In genomic region chr20:59074456-59074855, GRCh38 we compare ENCODE assay signal across 1 cellular context.
TF ChIP-seq lines count a peak whose summit lies in the region.

No MANE protein-coding gene starts in this region.

TF ChIP-seq in GM12878, 131 proteins besides CTCF, POLR2A, EP300 and RAD21:
- TF ChIP-seq BCL11A (IDR thresholded peaks at IDR 0.05; ENCODE audit: low read depth, low read length) (peak; percentile 87), NRF1 (conservative IDR thresholded peaks at IDR 0.05; ENCODE audit: low read depth, low read length) (no peak), RCOR1 (conservative IDR thresholded peaks at IDR 0.05; ENCODE audit: low read depth, low read length) (no peak), IKZF2 (IDR thresholded peaks at IDR 0.05) (peak in 1 of 2 experiments; percentile 44; a peak in 1 of 4 replicates), USF2 (IDR thresholded peaks at IDR 0.05; ENCODE audit: borderline replicate concordance, low read depth, low read length) (no peak), BCL3 (IDR thresholded peaks at IDR 0.05; ENCODE audit: borderline replicate concordance, insufficient read depth, low read depth, low read length, poor library complexity, severe bottlenecking) (peak; percentile 67), PKNOX1 (IDR thresholded peaks at IDR 0.05) (peak; percentile 56), BHLHE40 (IDR thresholded peaks at IDR 0.05; ENCODE audit: borderline replicate concordance in 1 of 2, low read depth in 2 of 2, low read length in 1 of 2) (no peak), EED (IDR thresholded peaks at IDR 0.05; ENCODE audit: low read depth) (peak; percentile 56), ZNF207 (IDR thresholded peaks at IDR 0.05; ENCODE audit: borderline replicate concordance) (no peak), ZNF274 (IDR thresholded peaks at IDR 0.05; ENCODE audit: insufficient read depth, insufficient read length) (no peak), KAT2A (conservative IDR thresholded peaks at IDR 0.05; ENCODE audit: control insufficient read depth, low read depth, low read length) (no peak), MTA2 (IDR thresholded peaks at IDR 0.05; ENCODE audit: low read depth) (peak; percentile 67), SPI1 (IDR thresholded peaks at IDR 0.05; ENCODE audit: borderline replicate concordance, insufficient read depth, low read depth, low read length) (no peak), BCLAF1 (IDR thresholded peaks at IDR 0.05) (no peak), JUNB (IDR thresholded peaks at IDR 0.05) (peak; percentile 95), IRF4 (IDR thresholded peaks at IDR 0.05; ENCODE audit: low read depth, low read length) (peak; percentile 73; the same call in 1 of the 2 replicates), TBL1XR1 (IDR thresholded peaks at IDR 0.05; ENCODE audit: low read depth, low read length) (no peak), ETV6 (conservative IDR thresholded peaks at IDR 0.05 in 1 of 2, IDR thresholded peaks at IDR 0.05 in 1 of 2; ENCODE audit: borderline replicate concordance in 1 of 2, low read depth in 1 of 2) (peak in 1 of 2 experiments; percentile 21; a peak in 1 of 4 replicates), RUNX3 (IDR thresholded peaks at IDR 0.05; ENCODE audit: low read length) (peak; percentile 91), CUX1 (IDR thresholded peaks at IDR 0.05; ENCODE audit: insufficient replicate concordance, low read depth, low read length) (no peak), NFIC (IDR thresholded peaks at IDR 0.05; ENCODE audit: low read depth, low read length) (peak; percentile 67; the same call in 1 of the 2 replicates), WRNIP1 (IDR thresholded peaks at IDR 0.05; ENCODE audit: borderline replicate concordance, low read depth, low read length) (no peak), YBX1 (IDR thresholded peaks at IDR 0.05) (no peak)
- TF ChIP-seq, protein P1, sequence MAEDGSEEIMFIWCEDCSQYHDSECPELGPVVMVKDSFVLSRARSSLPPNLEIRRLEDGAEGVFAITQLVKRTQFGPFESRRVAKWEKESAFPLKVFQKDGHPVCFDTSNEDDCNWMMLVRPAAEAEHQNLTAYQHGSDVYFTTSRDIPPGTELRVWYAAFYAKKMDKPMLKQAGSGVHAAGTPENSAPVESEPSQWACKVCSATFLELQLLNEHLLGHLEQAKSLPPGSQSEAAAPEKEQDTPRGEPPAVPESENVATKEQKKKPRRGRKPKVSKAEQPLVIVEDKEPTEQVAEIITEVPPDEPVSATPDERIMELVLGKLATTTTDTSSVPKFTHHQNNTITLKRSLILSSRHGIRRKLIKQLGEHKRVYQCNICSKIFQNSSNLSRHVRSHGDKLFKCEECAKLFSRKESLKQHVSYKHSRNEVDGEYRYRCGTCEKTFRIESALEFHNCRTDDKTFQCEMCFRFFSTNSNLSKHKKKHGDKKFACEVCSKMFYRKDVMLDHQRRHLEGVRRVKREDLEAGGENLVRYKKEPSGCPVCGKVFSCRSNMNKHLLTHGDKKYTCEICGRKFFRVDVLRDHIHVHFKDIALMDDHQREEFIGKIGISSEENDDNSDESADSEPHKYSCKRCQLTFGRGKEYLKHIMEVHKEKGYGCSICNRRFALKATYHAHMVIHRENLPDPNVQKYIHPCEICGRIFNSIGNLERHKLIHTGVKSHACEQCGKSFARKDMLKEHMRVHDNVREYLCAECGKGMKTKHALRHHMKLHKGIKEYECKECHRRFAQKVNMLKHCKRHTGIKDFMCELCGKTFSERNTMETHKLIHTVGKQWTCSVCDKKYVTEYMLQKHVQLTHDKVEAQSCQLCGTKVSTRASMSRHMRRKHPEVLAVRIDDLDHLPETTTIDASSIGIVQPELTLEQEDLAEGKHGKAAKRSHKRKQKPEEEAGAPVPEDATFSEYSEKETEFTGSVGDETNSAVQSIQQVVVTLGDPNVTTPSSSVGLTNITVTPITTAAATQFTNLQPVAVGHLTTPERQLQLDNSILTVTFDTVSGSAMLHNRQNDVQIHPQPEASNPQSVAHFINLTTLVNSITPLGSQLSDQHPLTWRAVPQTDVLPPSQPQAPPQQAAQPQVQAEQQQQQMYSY (CRISPR knock-in tag; IDR thresholded peaks at IDR 0.05): no peak
- TF ChIP-seq, protein P2, sequence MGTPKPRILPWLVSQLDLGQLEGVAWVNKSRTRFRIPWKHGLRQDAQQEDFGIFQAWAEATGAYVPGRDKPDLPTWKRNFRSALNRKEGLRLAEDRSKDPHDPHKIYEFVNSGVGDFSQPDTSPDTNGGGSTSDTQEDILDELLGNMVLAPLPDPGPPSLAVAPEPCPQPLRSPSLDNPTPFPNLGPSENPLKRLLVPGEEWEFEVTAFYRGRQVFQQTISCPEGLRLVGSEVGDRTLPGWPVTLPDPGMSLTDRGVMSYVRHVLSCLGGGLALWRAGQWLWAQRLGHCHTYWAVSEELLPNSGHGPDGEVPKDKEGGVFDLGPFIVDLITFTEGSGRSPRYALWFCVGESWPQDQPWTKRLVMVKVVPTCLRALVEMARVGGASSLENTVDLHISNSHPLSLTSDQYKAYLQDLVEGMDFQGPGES (IDR thresholded peaks at IDR 0.05): no peak
- TF ChIP-seq, protein P3, sequence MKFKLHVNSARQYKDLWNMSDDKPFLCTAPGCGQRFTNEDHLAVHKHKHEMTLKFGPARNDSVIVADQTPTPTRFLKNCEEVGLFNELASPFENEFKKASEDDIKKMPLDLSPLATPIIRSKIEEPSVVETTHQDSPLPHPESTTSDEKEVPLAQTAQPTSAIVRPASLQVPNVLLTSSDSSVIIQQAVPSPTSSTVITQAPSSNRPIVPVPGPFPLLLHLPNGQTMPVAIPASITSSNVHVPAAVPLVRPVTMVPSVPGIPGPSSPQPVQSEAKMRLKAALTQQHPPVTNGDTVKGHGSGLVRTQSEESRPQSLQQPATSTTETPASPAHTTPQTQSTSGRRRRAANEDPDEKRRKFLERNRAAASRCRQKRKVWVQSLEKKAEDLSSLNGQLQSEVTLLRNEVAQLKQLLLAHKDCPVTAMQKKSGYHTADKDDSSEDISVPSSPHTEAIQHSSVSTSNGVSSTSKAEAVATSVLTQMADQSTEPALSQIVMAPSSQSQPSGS (IDR thresholded peaks at IDR 0.05; ENCODE audit: low read length): 0 out of 2 replicates have a peak, but pooled peaks have one; percentile 20
- TF ChIP-seq, protein P4, sequence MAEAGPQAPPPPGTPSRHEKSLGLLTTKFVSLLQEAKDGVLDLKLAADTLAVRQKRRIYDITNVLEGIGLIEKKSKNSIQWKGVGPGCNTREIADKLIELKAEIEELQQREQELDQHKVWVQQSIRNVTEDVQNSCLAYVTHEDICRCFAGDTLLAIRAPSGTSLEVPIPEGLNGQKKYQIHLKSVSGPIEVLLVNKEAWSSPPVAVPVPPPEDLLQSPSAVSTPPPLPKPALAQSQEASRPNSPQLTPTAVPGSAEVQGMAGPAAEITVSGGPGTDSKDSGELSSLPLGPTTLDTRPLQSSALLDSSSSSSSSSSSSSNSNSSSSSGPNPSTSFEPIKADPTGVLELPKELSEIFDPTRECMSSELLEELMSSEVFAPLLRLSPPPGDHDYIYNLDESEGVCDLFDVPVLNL (IDR thresholded peaks at IDR 0.05; ENCODE audit: low read depth, low read length): no peak
- TF ChIP-seq, protein P5, sequence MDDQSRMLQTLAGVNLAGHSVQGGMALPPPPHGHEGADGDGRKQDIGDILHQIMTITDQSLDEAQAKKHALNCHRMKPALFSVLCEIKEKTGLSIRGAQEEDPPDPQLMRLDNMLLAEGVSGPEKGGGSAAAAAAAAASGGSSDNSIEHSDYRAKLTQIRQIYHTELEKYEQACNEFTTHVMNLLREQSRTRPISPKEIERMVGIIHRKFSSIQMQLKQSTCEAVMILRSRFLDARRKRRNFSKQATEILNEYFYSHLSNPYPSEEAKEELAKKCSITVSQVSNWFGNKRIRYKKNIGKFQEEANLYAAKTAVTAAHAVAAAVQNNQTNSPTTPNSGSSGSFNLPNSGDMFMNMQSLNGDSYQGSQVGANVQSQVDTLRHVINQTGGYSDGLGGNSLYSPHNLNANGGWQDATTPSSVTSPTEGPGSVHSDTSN (IDR thresholded peaks at IDR 0.05; ENCODE audit: insufficient replicate concordance, low read depth, low read length): peak; percentile 54
